ENCODE assay signal across 1 cellular context in the genomic region with DNA sequence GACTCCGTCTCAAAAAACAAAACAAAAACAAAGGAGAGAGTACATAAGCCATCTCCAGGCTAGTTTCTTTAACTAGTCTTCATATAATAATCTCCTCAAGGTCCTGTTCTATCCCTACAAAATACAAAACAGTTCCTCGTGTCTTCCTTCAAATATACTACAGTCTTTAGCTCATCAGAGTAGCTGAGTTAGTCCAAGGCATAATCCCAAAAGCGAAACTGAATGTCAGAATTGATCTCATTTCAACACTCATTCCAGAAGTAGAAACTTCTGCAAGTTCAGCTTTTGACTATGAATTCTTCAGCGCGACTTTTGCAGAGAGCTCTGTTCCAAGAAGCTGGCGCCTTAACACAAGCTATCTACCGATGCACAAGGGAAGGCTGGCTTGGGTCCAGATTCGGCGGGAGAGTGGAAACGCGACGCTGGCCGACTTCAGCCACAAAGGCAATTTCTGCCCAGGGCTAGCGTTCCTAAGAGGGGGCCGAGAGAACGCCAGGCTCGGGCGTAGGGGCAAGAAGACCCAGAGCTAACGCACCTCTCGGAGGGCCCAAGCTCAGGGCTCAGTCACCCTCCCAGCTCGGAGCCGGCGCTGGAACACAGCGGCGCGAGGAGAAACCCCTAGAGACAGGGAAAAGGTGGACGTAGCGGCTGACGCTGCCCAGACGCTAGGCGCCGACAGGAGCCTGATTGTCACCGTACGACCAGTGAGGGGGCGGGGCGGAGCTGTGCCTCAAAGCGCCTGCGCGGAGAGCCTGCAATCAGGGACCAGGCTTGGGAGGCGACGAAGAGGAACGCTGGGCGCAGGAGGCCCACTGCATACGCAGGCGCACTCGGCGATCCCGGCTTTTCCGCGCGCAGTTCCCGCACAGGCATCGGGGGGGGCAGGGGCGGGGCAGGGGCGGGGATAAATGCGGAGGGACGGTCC.
A peak's percentile ranks its signal among the peaks of the same experiment; 100 is the strongest.
TF ChIP-seq lines count a peak whose summit lies in the region.

No MANE protein-coding gene starts in this region.

TF ChIP-seq in HepG2, 621 proteins besides CTCF, POLR2A, EP300 and RAD21 (continued from another document and continues in another):
- TF ChIP-seq, protein P1, sequence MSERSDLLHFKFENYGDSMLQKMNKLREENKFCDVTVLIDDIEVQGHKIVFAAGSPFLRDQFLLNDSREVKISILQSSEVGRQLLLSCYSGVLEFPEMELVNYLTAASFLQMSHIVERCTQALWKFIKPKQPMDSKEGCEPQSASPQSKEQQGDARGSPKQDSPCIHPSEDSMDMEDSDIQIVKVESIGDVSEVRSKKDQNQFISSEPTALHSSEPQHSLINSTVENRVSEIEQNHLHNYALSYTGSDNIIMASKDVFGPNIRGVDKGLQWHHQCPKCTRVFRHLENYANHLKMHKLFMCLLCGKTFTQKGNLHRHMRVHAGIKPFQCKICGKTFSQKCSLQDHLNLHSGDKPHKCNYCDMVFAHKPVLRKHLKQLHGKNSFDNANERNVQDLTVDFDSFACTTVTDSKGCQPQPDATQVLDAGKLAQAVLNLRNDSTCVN (CRISPR knock-in tag; IDR thresholded peaks at IDR 0.05; ENCODE audit: borderline replicate concordance) = no peak
- TF ChIP-seq MAFG (CRISPR knock-in tag; IDR thresholded peaks at IDR 0.05) (no peak), ZNF431 (CRISPR knock-in tag; IDR thresholded peaks at IDR 0.05; ENCODE audit: borderline replicate concordance, low read depth) (no peak; the same call in 1 of the 2 replicates), LRRFIP1 (CRISPR knock-in tag; conservative IDR thresholded peaks at IDR 0.05) (no peak), MIER2 (CRISPR knock-in tag; IDR thresholded peaks at IDR 0.05) (no peak), NFATC3 (CRISPR knock-in tag; IDR thresholded peaks at IDR 0.05) (peak; percentile 93; the same call in 1 of the 2 replicates), FOXA3 (CRISPR knock-in tag; IDR thresholded peaks at IDR 0.05) (no peak; the same call in 1 of the 2 replicates), ATF7 (IDR thresholded peaks at IDR 0.05) (no peak), ATF7 (CRISPR knock-in tag; IDR thresholded peaks at IDR 0.05) (no peak), SMC3 (IDR thresholded peaks at IDR 0.05; ENCODE audit: low read length) (no peak), THAP9 (CRISPR knock-in tag; IDR thresholded peaks at IDR 0.05; ENCODE audit: borderline replicate concordance) (peak; percentile 20; the same call in 1 of the 2 replicates), FLYWCH1 (CRISPR knock-in tag; IDR thresholded peaks at IDR 0.05) (no peak), ZNF333 (CRISPR knock-in tag; IDR thresholded peaks at IDR 0.05; ENCODE audit: borderline replicate concordance) (no peak), E2F2 (CRISPR knock-in tag; IDR thresholded peaks at IDR 0.05; ENCODE audit: borderline replicate concordance) (no peak), MTA1 (CRISPR knock-in tag; IDR thresholded peaks at IDR 0.05; ENCODE audit: borderline replicate concordance) (no peak; the same call in 1 of the 2 replicates), ZNF761 (CRISPR knock-in tag; conservative IDR thresholded peaks at IDR 0.05) (no peak), HNRNPK (IDR thresholded peaks at IDR 0.05; ENCODE audit: low read depth, low read length, poor library complexity, severe bottlenecking) (no peak), ZMYM2 (CRISPR knock-in tag; IDR thresholded peaks at IDR 0.05) (no peak), ZKSCAN1 (IDR thresholded peaks at IDR 0.05; ENCODE audit: low read length) (no peak), ZSCAN25 (CRISPR knock-in tag; IDR thresholded peaks at IDR 0.05) (no peak), ZNF335 (CRISPR knock-in tag; IDR thresholded peaks at IDR 0.05) (0 out of 2 replicates have a peak, but pooled peaks have one; percentile 25), ADNP (CRISPR knock-in tag; IDR thresholded peaks at IDR 0.05) (no peak), HDAC6 (IDR thresholded peaks at IDR 0.05; ENCODE audit: low read depth, low read length) (no peak), ETV5 (CRISPR knock-in tag; IDR thresholded peaks at IDR 0.05; ENCODE audit: borderline replicate concordance) (no peak; the same call in 1 of the 2 replicates), AGO2 (optimal IDR thresholded peaks at IDR 0.05; ENCODE audit: low read depth, low read length) (peak; percentile 32), ZNF788 (CRISPR knock-in tag; IDR thresholded peaks at IDR 0.05; ENCODE audit: borderline replicate concordance) (peak; percentile 58; the same call in 1 of the 2 replicates), JUND (CRISPR knock-in tag; IDR thresholded peaks at IDR 0.05) (peak; percentile 39; the same call in 1 of the 2 replicates), ZNF280B (CRISPR knock-in tag; IDR thresholded peaks at IDR 0.05; ENCODE audit: borderline replicate concordance) (no peak), ZNF256 (CRISPR knock-in tag; conservative IDR thresholded peaks at IDR 0.05) (0 out of 2 replicates have a peak, but pooled peaks have one; percentile 50), ZNF234 (CRISPR knock-in tag; conservative IDR thresholded peaks at IDR 0.05) (peak; percentile 93)
- TF ChIP-seq, protein P2, sequence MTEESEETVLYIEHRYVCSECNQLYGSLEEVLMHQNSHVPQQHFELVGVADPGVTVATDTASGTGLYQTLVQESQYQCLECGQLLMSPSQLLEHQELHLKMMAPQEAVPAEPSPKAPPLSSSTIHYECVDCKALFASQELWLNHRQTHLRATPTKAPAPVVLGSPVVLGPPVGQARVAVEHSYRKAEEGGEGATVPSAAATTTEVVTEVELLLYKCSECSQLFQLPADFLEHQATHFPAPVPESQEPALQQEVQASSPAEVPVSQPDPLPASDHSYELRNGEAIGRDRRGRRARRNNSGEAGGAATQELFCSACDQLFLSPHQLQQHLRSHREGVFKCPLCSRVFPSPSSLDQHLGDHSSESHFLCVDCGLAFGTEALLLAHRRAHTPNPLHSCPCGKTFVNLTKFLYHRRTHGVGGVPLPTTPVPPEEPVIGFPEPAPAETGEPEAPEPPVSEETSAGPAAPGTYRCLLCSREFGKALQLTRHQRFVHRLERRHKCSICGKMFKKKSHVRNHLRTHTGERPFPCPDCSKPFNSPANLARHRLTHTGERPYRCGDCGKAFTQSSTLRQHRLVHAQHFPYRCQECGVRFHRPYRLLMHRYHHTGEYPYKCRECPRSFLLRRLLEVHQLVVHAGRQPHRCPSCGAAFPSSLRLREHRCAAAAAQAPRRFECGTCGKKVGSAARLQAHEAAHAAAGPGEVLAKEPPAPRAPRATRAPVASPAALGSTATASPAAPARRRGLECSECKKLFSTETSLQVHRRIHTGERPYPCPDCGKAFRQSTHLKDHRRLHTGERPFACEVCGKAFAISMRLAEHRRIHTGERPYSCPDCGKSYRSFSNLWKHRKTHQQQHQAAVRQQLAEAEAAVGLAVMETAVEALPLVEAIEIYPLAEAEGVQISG (CRISPR knock-in tag; IDR thresholded peaks at IDR 0.05) = peak; percentile 51; the same call in 1 of the 2 replicates
- TF ChIP-seq, protein P3, sequence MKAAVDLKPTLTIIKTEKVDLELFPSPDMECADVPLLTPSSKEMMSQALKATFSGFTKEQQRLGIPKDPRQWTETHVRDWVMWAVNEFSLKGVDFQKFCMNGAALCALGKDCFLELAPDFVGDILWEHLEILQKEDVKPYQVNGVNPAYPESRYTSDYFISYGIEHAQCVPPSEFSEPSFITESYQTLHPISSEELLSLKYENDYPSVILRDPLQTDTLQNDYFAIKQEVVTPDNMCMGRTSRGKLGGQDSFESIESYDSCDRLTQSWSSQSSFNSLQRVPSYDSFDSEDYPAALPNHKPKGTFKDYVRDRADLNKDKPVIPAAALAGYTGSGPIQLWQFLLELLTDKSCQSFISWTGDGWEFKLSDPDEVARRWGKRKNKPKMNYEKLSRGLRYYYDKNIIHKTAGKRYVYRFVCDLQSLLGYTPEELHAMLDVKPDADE (CRISPR knock-in tag; IDR thresholded peaks at IDR 0.05) = 0 out of 2 replicates have a peak, but pooled peaks have one; percentile 24
- TF ChIP-seq, protein P4, sequence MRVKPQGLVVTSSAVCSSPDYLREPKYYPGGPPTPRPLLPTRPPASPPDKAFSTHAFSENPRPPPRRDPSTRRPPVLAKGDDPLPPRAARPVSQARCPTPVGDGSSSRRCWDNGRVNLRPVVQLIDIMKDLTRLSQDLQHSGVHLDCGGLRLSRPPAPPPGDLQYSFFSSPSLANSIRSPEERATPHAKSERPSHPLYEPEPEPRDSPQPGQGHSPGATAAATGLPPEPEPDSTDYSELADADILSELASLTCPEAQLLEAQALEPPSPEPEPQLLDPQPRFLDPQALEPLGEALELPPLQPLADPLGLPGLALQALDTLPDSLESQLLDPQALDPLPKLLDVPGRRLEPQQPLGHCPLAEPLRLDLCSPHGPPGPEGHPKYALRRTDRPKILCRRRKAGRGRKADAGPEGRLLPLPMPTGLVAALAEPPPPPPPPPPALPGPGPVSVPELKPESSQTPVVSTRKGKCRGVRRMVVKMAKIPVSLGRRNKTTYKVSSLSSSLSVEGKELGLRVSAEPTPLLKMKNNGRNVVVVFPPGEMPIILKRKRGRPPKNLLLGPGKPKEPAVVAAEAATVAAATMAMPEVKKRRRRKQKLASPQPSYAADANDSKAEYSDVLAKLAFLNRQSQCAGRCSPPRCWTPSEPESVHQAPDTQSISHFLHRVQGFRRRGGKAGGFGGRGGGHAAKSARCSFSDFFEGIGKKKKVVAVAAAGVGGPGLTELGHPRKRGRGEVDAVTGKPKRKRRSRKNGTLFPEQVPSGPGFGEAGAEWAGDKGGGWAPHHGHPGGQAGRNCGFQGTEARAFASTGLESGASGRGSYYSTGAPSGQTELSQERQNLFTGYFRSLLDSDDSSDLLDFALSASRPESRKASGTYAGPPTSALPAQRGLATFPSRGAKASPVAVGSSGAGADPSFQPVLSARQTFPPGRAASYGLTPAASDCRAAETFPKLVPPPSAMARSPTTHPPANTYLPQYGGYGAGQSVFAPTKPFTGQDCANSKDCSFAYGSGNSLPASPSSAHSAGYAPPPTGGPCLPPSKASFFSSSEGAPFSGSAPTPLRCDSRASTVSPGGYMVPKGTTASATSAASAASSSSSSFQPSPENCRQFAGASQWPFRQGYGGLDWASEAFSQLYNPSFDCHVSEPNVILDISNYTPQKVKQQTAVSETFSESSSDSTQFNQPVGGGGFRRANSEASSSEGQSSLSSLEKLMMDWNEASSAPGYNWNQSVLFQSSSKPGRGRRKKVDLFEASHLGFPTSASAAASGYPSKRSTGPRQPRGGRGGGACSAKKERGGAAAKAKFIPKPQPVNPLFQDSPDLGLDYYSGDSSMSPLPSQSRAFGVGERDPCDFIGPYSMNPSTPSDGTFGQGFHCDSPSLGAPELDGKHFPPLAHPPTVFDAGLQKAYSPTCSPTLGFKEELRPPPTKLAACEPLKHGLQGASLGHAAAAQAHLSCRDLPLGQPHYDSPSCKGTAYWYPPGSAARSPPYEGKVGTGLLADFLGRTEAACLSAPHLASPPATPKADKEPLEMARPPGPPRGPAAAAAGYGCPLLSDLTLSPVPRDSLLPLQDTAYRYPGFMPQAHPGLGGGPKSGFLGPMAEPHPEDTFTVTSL (CRISPR knock-in tag; IDR thresholded peaks at IDR 0.05; ENCODE audit: borderline replicate concordance) = peak; percentile 53; the same call in 1 of the 2 replicates
- TF ChIP-seq, protein P5, sequence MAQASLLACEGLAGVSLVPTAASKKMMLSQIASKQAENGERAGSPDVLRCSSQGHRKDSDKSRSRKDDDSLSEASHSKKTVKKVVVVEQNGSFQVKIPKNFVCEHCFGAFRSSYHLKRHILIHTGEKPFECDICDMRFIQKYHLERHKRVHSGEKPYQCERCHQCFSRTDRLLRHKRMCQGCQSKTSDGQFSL (CRISPR knock-in tag; IDR thresholded peaks at IDR 0.05) = no peak
